ENCODE assay signal across 26 cellular contexts in the genomic region with DNA sequence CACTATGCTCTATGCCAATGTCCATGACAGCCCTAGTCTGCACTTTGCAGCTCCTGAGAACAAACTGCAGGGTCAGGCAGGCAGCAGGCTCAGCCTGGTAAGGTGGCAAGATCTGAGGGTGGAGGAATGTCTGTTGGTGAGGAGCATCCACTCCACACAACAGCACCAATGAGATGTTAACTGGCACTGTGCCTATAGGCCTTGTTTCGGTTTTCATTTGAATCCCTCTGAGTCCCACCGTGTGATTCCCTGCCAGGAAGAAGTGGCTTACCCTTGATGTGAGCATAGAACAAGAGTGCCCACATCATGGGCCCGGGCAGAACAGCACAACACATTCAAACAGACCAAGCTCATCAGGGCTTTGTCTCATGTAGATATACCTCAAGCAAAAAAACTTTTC. TPM values are rescaled to one million over a fixed set of nuclear protein-coding genes. Genes with fewer than 3 reads are reported as not detected.
DNase-seq lines count a peak whose midpoint lies in the region; ATAC-seq and TF ChIP-seq lines count a peak whose summit lies in the region.
"Had no signal": no experiment of that assay in that cellular context is flagged by ENCODE, and none has a peak within 500 bp of the region (broad histone marks: within the 10 kb centered on the region; RNA-seq: fewer than 3 reads in every experiment).

No MANE protein-coding gene starts in this region.

- 40 to 41% methylated on average over 3 of the region's 3 CpGs for WGBS in thyroid gland, 2 donors

- H3K36me3 Mint-ChIP-seq in activated CD4-positive, alpha-beta T cell treated with anti-CD3 and anti-CD28 coated beads, Interleukin-2, amount 10 ng/mL, durations not matched to agents 7 days and 5 days (ENCODE audit: low read depth): peaks cover 16% of the 10 kb centered on the region
- H3K36me3 Mint-ChIP-seq in stimulated activated effector memory CD8-positive, alpha-beta T cell treated with anti-CD3 and anti-CD28 coated beads, Interleukin-12 subunit alpha, Interleukin-12 subunit beta, amount 100 ng/mL, for 72 hours: peaks cover 50% of the 10 kb centered on the region

- CTCF ChIA-PET in activated CD4-positive, alpha-beta T cell treated with anti-CD3 and anti-CD28 coated beads, Interleukin-2, amount 10 ng/mL, durations not matched to agents 7 days and 5 days (lab: Charles Lee): interaction anchor here (2.4 kb wide), 1 partner anchor 55 kb away, joined by 6 read pairs; no protein-coding TSS in a partner anchor

- no peak overlapping the region for H3K27ac ChIP-seq in thyroid gland
- H3K27ac ChIP-seq: A549, foreskin keratinocyte, neutrophil, SJCRH30, thoracic aorta had no signal

- TF ChIP-seq POLR2A in thyroid gland (IDR thresholded peaks at IDR 0.05): no peak

- DNase-seq in activated CD4-positive, alpha-beta T cell treated with anti-CD3 and anti-CD28 coated beads, Interleukin-2, amount 10 ng/mL, durations not matched to agents 7 days and 5 days: no peak
- no peak for DNase-seq in activated CD4-positive, alpha-beta T cell treated with anti-CD3 and anti-CD28 coated beads for 48 hours
- peak; percentile 10 for DNase-seq in NCI-H1694 (lab: John Stamatoyannopoulos, UW)
- DNase-seq in fibroblast of peridontal ligament (ENCODE audit: extremely low read depth): peak; percentile 12
- DNase-seq in thyroid gland: peak; percentile 37 to 42
- no peak for DNase-seq in NCI-H1436 treated with DMSO at 0.1 percent for 48 hours (lab: John Stamatoyannopoulos, UW)
- no peak for DNase-seq in stimulated activated effector memory CD8-positive, alpha-beta T cell treated with anti-CD3 and anti-CD28 coated beads, Interleukin-12 subunit alpha, Interleukin-12 subunit beta, amount 100 ng/mL, for 72 hours (ENCODE audit: low spot score in 2 of 2)
- DNase-seq: activated CD4-positive, alpha-beta T cell treated with anti-CD3 and anti-CD28 coated beads, Interleukin-2, amount 50 U/mL, for 1 hour; activated naive CD8-positive, alpha-beta T cell treated with anti-CD3 and anti-CD28 coated beads for 36 hours; dorsolateral prefrontal cortex; foreskin keratinocyte; mammary epithelial cell; NCI-H1417; PC-3; SJCRH30; stimulated activated CD4-positive, alpha-beta T cell treated with anti-CD3 and anti-CD28 coated beads, Interleukin-2, amount 100 ng/mL, for 48 hours; stimulated activated naive CD4-positive, alpha-beta T cell; T-helper 1 cell had no signal

- peak overlapping the region; percentile 31 for H3K27ac Mint-ChIP-seq in activated CD4-positive, alpha-beta T cell treated with anti-CD3 and anti-CD28 coated beads, Interleukin-2, amount 10 ng/mL, durations not matched to agents 7 days and 5 days
- H3K27ac Mint-ChIP-seq in stimulated activated effector memory CD8-positive, alpha-beta T cell treated with anti-CD3 and anti-CD28 coated beads, Interleukin-12 subunit alpha, Interleukin-12 subunit beta, amount 100 ng/mL, for 72 hours: no peak overlapping the region
- H3K27ac Mint-ChIP-seq: activated naive CD8-positive, alpha-beta T cell treated with anti-CD3 and anti-CD28 coated beads for 36 hours; activated T-helper 2 cell treated with anti-CD3 and anti-CD28 coated beads, Interferon-gamma antibody, Interleukin-2, Interleukin-4, amounts not matched to agents 10 μg/mL and 5 μg/mL and 100 μg/mL, durations not matched to agents 14 hours and 24 hours and 36 hours; B cell had no signal

- POLR2A ChIA-PET in activated CD4-positive, alpha-beta T cell treated with anti-CD3 and anti-CD28 coated beads, Interleukin-2, amount 10 ng/mL, durations not matched to agents 7 days and 5 days (lab: Charles Lee): no interaction called here

- H3K27me3 Mint-ChIP-seq in activated CD4-positive, alpha-beta T cell treated with anti-CD3 and anti-CD28 coated beads, Interleukin-2, amount 10 ng/mL, durations not matched to agents 7 days and 5 days: no peaks in the 10 kb centered on the region
- H3K27me3 Mint-ChIP-seq: activated naive CD8-positive, alpha-beta T cell treated with anti-CD3 and anti-CD28 coated beads for 36 hours; B cell; central memory CD8-positive, alpha-beta T cell had no signal

- H3K4me1 ChIP-seq in thyroid gland: peaks cover 0 to 7% of the 10 kb centered on the region in 2 donors
- H3K4me1 ChIP-seq: A549, foreskin keratinocyte, SJCRH30 had no signal

- peaks cover 17 to 18% of the 10 kb centered on the region in 2 donors for H3K36me3 ChIP-seq in thyroid gland

- no peaks in the 10 kb centered on the region for H3K9me3 ChIP-seq in thyroid gland
- H3K9me3 ChIP-seq: A549, neutrophil, SJCRH30, thoracic aorta had no signal

- no peaks in the 10 kb centered on the region for H3K9me3 Mint-ChIP-seq in activated CD4-positive, alpha-beta T cell treated with anti-CD3 and anti-CD28 coated beads, Interleukin-2, amount 10 ng/mL, durations not matched to agents 7 days and 5 days
- H3K9me3 Mint-ChIP-seq in stimulated activated effector memory CD8-positive, alpha-beta T cell treated with anti-CD3 and anti-CD28 coated beads, Interleukin-12 subunit alpha, Interleukin-12 subunit beta, amount 100 ng/mL, for 72 hours: no peaks in the 10 kb centered on the region
- H3K9me3 Mint-ChIP-seq: activated naive CD8-positive, alpha-beta T cell treated with anti-CD3 and anti-CD28 coated beads for 36 hours; activated T-helper 2 cell treated with anti-CD3 and anti-CD28 coated beads, Interferon-gamma antibody, Interleukin-2, Interleukin-4, amounts not matched to agents 10 μg/mL and 5 μg/mL and 100 μg/mL, durations not matched to agents 14 hours and 24 hours and 36 hours; central memory CD8-positive, alpha-beta T cell had no signal

- intact Hi-C loops in thyroid gland (cut with DNase I): no loop called here

- ATAC-seq in HG03342 (IDR thresholded peaks at IDR 0.05; ENCODE audit: unreplicated experiment): no peak
- ATAC-seq in stimulated activated effector memory CD8-positive, alpha-beta T cell treated with anti-CD3 and anti-CD28 coated beads, Interleukin-12 subunit alpha, Interleukin-12 subunit beta, amount 100 ng/mL, for 72 hours: no peak
- ATAC-seq: A549, foreskin keratinocyte, PC-3 had no signal

- no peak overlapping the region for H3K4me3 Mint-ChIP-seq in activated CD4-positive, alpha-beta T cell treated with anti-CD3 and anti-CD28 coated beads, Interleukin-2, amount 10 ng/mL, durations not matched to agents 7 days and 5 days
- H3K4me3 Mint-ChIP-seq in stimulated activated effector memory CD8-positive, alpha-beta T cell treated with anti-CD3 and anti-CD28 coated beads, Interleukin-12 subunit alpha, Interleukin-12 subunit beta, amount 100 ng/mL, for 72 hours: no peak overlapping the region
- H3K4me3 Mint-ChIP-seq: activated naive CD8-positive, alpha-beta T cell treated with anti-CD3 and anti-CD28 coated beads for 36 hours; B cell; central memory CD8-positive, alpha-beta T cell had no signal

- TF ChIP-seq CTCF in thyroid gland (IDR thresholded peaks at IDR 0.05): no peak

- no peaks in the 10 kb centered on the region for H3K4me1 Mint-ChIP-seq in activated CD4-positive, alpha-beta T cell treated with anti-CD3 and anti-CD28 coated beads, Interleukin-2, amount 10 ng/mL, durations not matched to agents 7 days and 5 days
- H3K4me1 Mint-ChIP-seq in stimulated activated effector memory CD8-positive, alpha-beta T cell treated with anti-CD3 and anti-CD28 coated beads, Interleukin-12 subunit alpha, Interleukin-12 subunit beta, amount 100 ng/mL, for 72 hours: no peaks in the 10 kb centered on the region
- H3K4me1 Mint-ChIP-seq: activated naive CD8-positive, alpha-beta T cell treated with anti-CD3 and anti-CD28 coated beads for 36 hours; B cell had no signal

- H3K4me3 ChIP-seq in thyroid gland (replicated peaks in 1 of 3): no peak overlapping the region
- H3K4me3 ChIP-seq: A549, dorsolateral prefrontal cortex, SJCRH30, thoracic aorta had no signal

- H3K27me3 ChIP-seq in thyroid gland: no peaks in the 10 kb centered on the region
- H3K27me3 ChIP-seq: dorsolateral prefrontal cortex, foreskin keratinocyte, neutrophil, SJCRH30 had no signal

RNA-seq across cellular contexts. Expression of a gene that starts 44.1 kb away (rescaled TPM):
- total RNA-seq in activated CD4-positive, alpha-beta T cell treated with anti-CD3 and anti-CD28 coated beads, Interleukin-2, amount 10 ng/mL, durations not matched to agents 7 days and 5 days: under 1 TPM; 0.12 to 0.31 TPM
- under 1 TPM in 1 of 4 donors, not detected in 3; 0.22 TPM for total RNA-seq in thyroid gland
- total RNA-seq: Daoy, foreskin keratinocyte, PC-3 had no signal

RNA-seq across cellular contexts. Expression of a gene that starts 54.2 kb away (rescaled TPM):
- 10 to 100 TPM in 1 of 2 experiments, 1 to 10 TPM in 1; 8.2 to 10.5 TPM for total RNA-seq in activated CD4-positive, alpha-beta T cell treated with anti-CD3 and anti-CD28 coated beads, Interleukin-2, amount 10 ng/mL, durations not matched to agents 7 days and 5 days
- 10 to 100 TPM in 3 of 4 donors, 1 to 10 TPM in 1; 3.3 to 24.3 (median 16.7) TPM for total RNA-seq in thyroid gland

Comparison
In these comparisons a context has a peak if more than half of its experiments do, and no peak if none do; other contexts are left out.
1. DNase-seq: peak in NCI-H1694 (single experiment), fibroblast of peridontal ligament (single experiment) and thyroid gland (2 of 2); none in activated CD4-positive, alpha-beta T cell treated with anti-CD3 and anti-CD28 coated beads, Interleukin-2, amount 10 ng/mL, durations not matched to agents 7 days and 5 days (single experiment), activated CD4-positive, alpha-beta T cell treated with anti-CD3 and anti-CD28 coated beads for 48 hours (single experiment), NCI-H1436 treated with DMSO at 0.1 percent for 48 hours (single experiment) and stimulated activated effector memory CD8-positive, alpha-beta T cell treated with anti-CD3 and anti-CD28 coated beads, Interleukin-12 subunit alpha, Interleukin-12 subunit beta, amount 100 ng/mL, for 72 hours (0 of 2).